ENCODE assay signal across 7 cellular contexts in the genomic region with DNA sequence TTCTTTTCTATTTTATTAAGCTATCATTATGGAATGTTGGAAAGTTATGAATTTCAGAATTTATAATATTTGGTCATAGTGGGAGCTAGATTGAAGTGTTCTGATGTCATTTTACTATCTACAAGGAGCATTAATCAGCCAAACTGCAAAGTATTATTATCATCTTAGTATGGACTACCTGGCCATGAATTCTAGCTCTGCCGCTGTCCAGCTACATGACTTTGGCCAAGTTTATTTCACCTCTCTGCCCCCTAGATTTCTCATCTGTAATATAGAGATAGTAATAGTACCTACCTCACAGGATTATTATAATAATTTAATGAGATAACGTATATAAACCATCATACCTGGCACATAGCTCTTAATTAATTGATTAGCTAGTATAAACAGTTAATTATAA. TPM values are rescaled to one million over a fixed set of nuclear protein-coding genes. Genes with fewer than 3 reads are reported as not detected.
"Had no signal": no experiment of that assay in that cellular context is flagged by ENCODE, and none has a peak within 500 bp of the region (broad histone marks: within the 10 kb centered on the region; RNA-seq: fewer than 3 reads in every experiment).

No MANE protein-coding gene starts in this region.

- H3K4me3 ChIP-seq: GM23338, K562 had no signal

- H3K4me2 ChIP-seq: GM23338 had no signal

- H2AFZ ChIP-seq: GM23338 had no signal

- ATAC-seq: GM23338, K562 had no signal

- DNase-seq: H9, HCEC 1CT, KG1 had no signal

RNA-seq across cellular contexts. Expression of gene TAGLN3, which starts 47.7 kb away (rescaled TPM):
- total RNA-seq: HT-29, K562 had no signal
- polyA plus RNA-seq: IgD-negative memory B cell had no signal
